Comparison of ENCODE assay signal across 21 cellular contexts in the genomic region with DNA sequence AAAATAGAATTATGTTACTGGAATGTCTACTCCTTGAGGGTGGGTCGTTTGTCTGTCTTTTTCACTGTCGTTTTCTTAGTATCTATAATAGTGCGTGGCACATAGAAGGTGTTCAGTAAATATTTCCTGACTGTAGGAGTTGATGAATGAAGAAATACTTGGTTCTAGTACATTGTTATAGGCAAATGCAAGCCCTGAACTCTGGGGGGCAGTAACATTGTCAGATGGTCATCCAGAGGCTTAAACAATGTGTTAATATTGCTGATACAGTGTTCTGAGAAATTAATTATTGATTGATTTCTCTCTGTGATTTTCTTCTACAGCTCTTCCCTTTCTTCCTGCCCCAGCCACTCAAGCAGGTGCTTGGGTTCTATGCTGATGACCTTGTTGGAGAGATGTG. TPM values are rescaled to one million over a fixed set of nuclear protein-coding genes. Genes with fewer than 3 reads are reported as not detected.
DNase-seq lines count a peak whose midpoint lies in the region; ATAC-seq and TF ChIP-seq lines count a peak whose summit lies in the region.
"Had no signal": no experiment of that assay in that cellular context is flagged by ENCODE, and none has a peak within 500 bp of the region (broad histone marks: within the 10 kb centered on the region; RNA-seq: fewer than 3 reads in every experiment).

No MANE protein-coding gene starts in this region.

- H3K9me3 Mint-ChIP-seq in stimulated activated naive CD8-positive, alpha-beta T cell treated with anti-CD3 and anti-CD28 coated beads, Interleukin-15, amount 100 ng/mL, for 72 hours, result no peaks in the 10 kb centered on the region
- no peaks in the 10 kb centered on the region for H3K9me3 Mint-ChIP-seq in activated T-cell treated with anti-CD3 and anti-CD28 coated beads, Interleukin-2, amount 50 U/mL, for 72 hours
- no peaks in the 10 kb centered on the region for H3K9me3 Mint-ChIP-seq in MCF 10A (ENCODE audit: unreplicated experiment)
- H3K9me3 Mint-ChIP-seq: central memory CD8-positive, alpha-beta T cell had no signal

- TF ChIP-seq CTCF in AG09309 (IDR thresholded peaks at IDR 0.05; ENCODE audit: control insufficient read depth, insufficient read depth, low read depth, low read length, missing control alignments), result peak; percentile 35
- peak; percentile 36 for TF ChIP-seq CTCF in fibroblast of the aortic adventitia (IDR thresholded peaks at IDR 0.05; ENCODE audit: insufficient read depth, low read length)
- TF ChIP-seq CTCF in MCF 10A (IDR thresholded peaks at IDR 0.05; ENCODE audit: unreplicated experiment), result no peak
- TF ChIP-seq CTCF in stomach (IDR thresholded peaks at IDR 0.05), result no peak

- no peaks in the 10 kb centered on the region for H3K36me3 ChIP-seq in stomach
- H3K36me3 ChIP-seq: BLaER1 treated with 17β-estradiol and CSF1 and Interleukin-3, amounts not matched to agents 10 nM and 100 nM; prostate gland; suprapubic skin had no signal

- H3K9me3 ChIP-seq in stomach, result no peaks in the 10 kb centered on the region
- H3K9me3 ChIP-seq: prostate gland, suprapubic skin had no signal

- H3K4me1 Mint-ChIP-seq in stimulated activated naive CD8-positive, alpha-beta T cell treated with anti-CD3 and anti-CD28 coated beads, Interleukin-15, amount 100 ng/mL, for 72 hours, result no peaks in the 10 kb centered on the region
- no peaks in the 10 kb centered on the region for H3K4me1 Mint-ChIP-seq in activated T-cell treated with anti-CD3 and anti-CD28 coated beads, Interleukin-2, amount 50 U/mL, for 72 hours (ENCODE audit: low read depth)
- no peaks in the 10 kb centered on the region for H3K4me1 Mint-ChIP-seq in MCF 10A (ENCODE audit: insufficient read depth, unreplicated experiment)
- H3K4me1 Mint-ChIP-seq: central memory CD8-positive, alpha-beta T cell; T-helper 17 cell had no signal

- CTCF ChIA-PET in MCF 10A (lab: Yijun Ruan, JAX), result interaction anchor here (0.9 to 2.0 kb wide), 4 partner anchors 29 to 547 kb away, joined by 3 to 6 read pairs (median 4); no protein-coding TSS in a partner anchor

- peaks cover 20% of the 10 kb centered on the region for H3K27me3 Mint-ChIP-seq in stimulated activated naive CD8-positive, alpha-beta T cell treated with anti-CD3 and anti-CD28 coated beads, Interleukin-15, amount 100 ng/mL, for 72 hours
- peaks cover 21% of the 10 kb centered on the region for H3K27me3 Mint-ChIP-seq in activated T-cell treated with anti-CD3 and anti-CD28 coated beads, Interleukin-2, amount 50 U/mL, for 72 hours (ENCODE audit: low read depth)
- peaks cover 16% of the 10 kb centered on the region for H3K27me3 Mint-ChIP-seq in MCF 10A (ENCODE audit: insufficient read depth, unreplicated experiment)

- DNase-seq in AG09309 (ENCODE audit: low read depth), result no peak
- peak; percentile 37 for DNase-seq in HCEC 1CT
- DNase-seq in SW480 (ENCODE audit: low spot score), result peak; percentile 18
- DNase-seq in fibroblast of the aortic adventitia (ENCODE audit: low read depth), result peak; percentile 19
- DNase-seq in stimulated activated naive CD8-positive, alpha-beta T cell treated with anti-CD3 and anti-CD28 coated beads, Interleukin-15, amount 100 ng/mL, for 72 hours, result no peak
- no peak for DNase-seq in activated T-cell treated with anti-CD3 and anti-CD28 coated beads, Interleukin-2, amount 50 U/mL, for 72 hours
- DNase-seq in MCF 10A (ENCODE audit: unreplicated experiment), result no peak
- DNase-seq in stomach, result no peak
- DNase-seq: activated CD4-positive, alpha-beta T cell treated with anti-CD3 and anti-CD28 coated beads, Interleukin-2, amount 50 U/mL, for 1 hour; activated T-cell treated with anti-CD3 and anti-CD28 coated beads, Interleukin-2, amount 50 U/mL, for 1 hour; DMS79 treated with DMSO at 0.1 percent for 48 hours; erythroblast; hypothalamus; left colon; NCI-H1417 treated with DMSO at 0.1 percent for 48 hours; T-helper 17 cell had no signal

- no peaks in the 10 kb centered on the region for H3K4me1 ChIP-seq in stomach
- H3K4me1 ChIP-seq: prostate gland had no signal

- no peak overlapping the region for H3K4me3 Mint-ChIP-seq in stimulated activated naive CD8-positive, alpha-beta T cell treated with anti-CD3 and anti-CD28 coated beads, Interleukin-15, amount 100 ng/mL, for 72 hours
- H3K4me3 Mint-ChIP-seq in activated T-cell treated with anti-CD3 and anti-CD28 coated beads, Interleukin-2, amount 50 U/mL, for 72 hours, result no peak overlapping the region
- no peak overlapping the region for H3K4me3 Mint-ChIP-seq in MCF 10A (ENCODE audit: unreplicated experiment)
- H3K4me3 Mint-ChIP-seq: activated naive CD8-positive, alpha-beta T cell; central memory CD8-positive, alpha-beta T cell; T-helper 17 cell had no signal

- POLR2A ChIA-PET in MCF 10A (lab: Yijun Ruan, JAX), result interaction anchor here (1.3 kb wide), 1 partner anchor 323 kb away, joined by 4 read pairs; no protein-coding TSS in a partner anchor

- TF ChIP-seq POLR2A in stomach (IDR thresholded peaks at IDR 0.05), result no peak

- no peak overlapping the region for H3K27ac ChIP-seq in stomach
- H3K27ac ChIP-seq: BLaER1 treated with 17β-estradiol and CSF1 and Interleukin-3, amounts not matched to agents 10 nM and 100 nM; suprapubic skin had no signal

- no peaks in the 10 kb centered on the region for H3K27me3 ChIP-seq in stomach
- H3K27me3 ChIP-seq: BLaER1 treated with 17β-estradiol and CSF1 and Interleukin-3, amounts not matched to agents 10 nM and 100 nM; suprapubic skin had no signal

- BruUV-seq in MCF 10A (replicated peaks; lab: Mats Ljungman, UMichigan), result no TSS peak

- intact Hi-C loops in MCF 10A (cut with micrococcal nuclease) (no loop called here), stomach (cut with DNase I; ENCODE audit: low total_unique reads) (no loop called here)

- TF ChIP-seq EP300 in stomach (IDR thresholded peaks at IDR 0.05), result no peak

- H3K27ac Mint-ChIP-seq in stimulated activated naive CD8-positive, alpha-beta T cell treated with anti-CD3 and anti-CD28 coated beads, Interleukin-15, amount 100 ng/mL, for 72 hours, result no peak overlapping the region
- H3K27ac Mint-ChIP-seq in activated T-cell treated with anti-CD3 and anti-CD28 coated beads, Interleukin-2, amount 50 U/mL, for 72 hours, result no peak overlapping the region
- no peak overlapping the region for H3K27ac Mint-ChIP-seq in MCF 10A (ENCODE audit: low read depth, unreplicated experiment)
- H3K27ac Mint-ChIP-seq: activated naive CD8-positive, alpha-beta T cell; T-helper 17 cell had no signal

- H3K4me3 ChIP-seq in AG09309 (ENCODE audit: control insufficient read depth, low read depth, low read length) (no peak overlapping the region), fibroblast of the aortic adventitia (ENCODE audit: low read depth, low read length) (no peak overlapping the region), stomach (no peak overlapping the region)
- H3K4me3 ChIP-seq: BLaER1 treated with 17β-estradiol and CSF1 and Interleukin-3, amounts not matched to agents 10 nM and 100 nM; prostate gland; suprapubic skin had no signal

- no peak for ATAC-seq in stimulated activated naive CD8-positive, alpha-beta T cell treated with anti-CD3 and anti-CD28 coated beads, Interleukin-15, amount 100 ng/mL, for 72 hours
- ATAC-seq in activated T-cell treated with anti-CD3 and anti-CD28 coated beads, Interleukin-2, amount 50 U/mL, for 72 hours (replicated peaks in 1 of 2), result no peak
- ATAC-seq: left colon, T-helper 17 cell had no signal

- 49 to 64% (median 51%) methylated on average over 3 of the region's 3 CpGs for WGBS in stomach, 5 donors

- H3K36me3 Mint-ChIP-seq in activated T-cell treated with anti-CD3 and anti-CD28 coated beads, Interleukin-2, amount 50 U/mL, for 72 hours (ENCODE audit: insufficient read depth in 2 of 2), result no peaks in the 10 kb centered on the region
- H3K36me3 Mint-ChIP-seq in MCF 10A (ENCODE audit: insufficient read depth, unreplicated experiment), result no peaks in the 10 kb centered on the region
- H3K36me3 Mint-ChIP-seq: activated naive CD8-positive, alpha-beta T cell had no signal

RNA-seq across cellular contexts. Expression of a gene that starts 24.4 kb away (rescaled TPM):
- 55.4 and 104 TPM in 2 replicates for total RNA-seq in fibroblast of the aortic adventitia (ENCODE audit: low replicate concordance)
- 100 to 1,000 TPM in 1 of 2 donors, 10 to 100 TPM in 1; 76.6 to 111 TPM for total RNA-seq in activated T-cell treated with anti-CD3 and anti-CD28 coated beads, Interleukin-2, amount 50 U/mL, for 72 hours
- total RNA-seq in MCF 10A (2022), result 40.9 and 44.6 TPM in 2 replicates
- 100 to 1,000 TPM in 1 of 5 donors, 10 to 100 TPM in 4; 16.2 to 122 (median 53.5) TPM for total RNA-seq in stomach
- polyA plus RNA-seq in stomach, result 10 to 100 TPM; 14.2 to 40.3 (median 21.0) TPM

Comparison
In these comparisons a context has a peak if more than half of its experiments do, and no peak if none do; other contexts are left out.
1. DNase-seq: peak in HCEC 1CT (single experiment), SW480 (single experiment) and fibroblast of the aortic adventitia (single experiment); none in AG09309 (single experiment), stimulated activated naive CD8-positive, alpha-beta T cell treated with anti-CD3 and anti-CD28 coated beads, Interleukin-15, amount 100 ng/mL, for 72 hours (0 of 2), activated T-cell treated with anti-CD3 and anti-CD28 coated beads, Interleukin-2, amount 50 U/mL, for 72 hours (0 of 2), MCF 10A (single experiment) and stomach (single experiment).
2. CTCF ChIP-seq: peak in AG09309 (single experiment) and fibroblast of the aortic adventitia (single experiment); none in MCF 10A (single experiment) and stomach (0 of 7).